ENCODE assay signal across 35 cellular contexts in genomic region chr6:8764733-8765132, GRCh38.
"Had no signal": no experiment of that assay in that cellular context is flagged by ENCODE, and none has a peak within 500 bp of the region (broad histone marks: within the 10 kb centered on the region; RNA-seq: fewer than 3 reads in every experiment).

No MANE protein-coding gene starts in this region.

- H3K36me3 ChIP-seq: MG63 had no signal

- H3K9me3 ChIP-seq: MG63 had no signal

- H3K4me3 ChIP-seq: MG63 had no signal

- DNase-seq: Karpas-422, Kasumi-1, KBM-7, KG1, MG63, MM.1S, MV-4-11, NCI-H1048, NCI-H1092, NCI-H1092 treated with DMSO at 0.1 percent for 48 hours, NCI-H1105, NCI-H1105 treated with DMSO at 0.1 percent for 48 hours, NCI-H1417, NCI-H1417 treated with DMSO at 0.1 percent for 48 hours, NCI-H1436, NCI-H1436 treated with DMSO at 0.1 percent for 48 hours, NCI-H146, NCI-H1694, NCI-H1694 treated with DMSO at 0.1 percent for 48 hours, NCI-H187, NCI-H187 treated with DMSO at 0.1 percent for 48 hours, NCI-H1930, NCI-H2029, NCI-H2029 treated with DMSO at 0.1 percent for 48 hours, NCI-H2081, NCI-H2081 treated with DMSO at 0.1 percent for 48 hours, NCI-H2107, NCI-H2171, NCI-H2171 treated with DMSO at 0.1 percent for 48 hours, NCI-H2227 treated with DMSO at 0.1 percent for 48 hours, NCI-H226, NCI-H345, NCI-H446, NCI-H446 treated with DMSO at 0.1 percent for 48 hours had no signal

- H3K27me3 ChIP-seq: MG63 had no signal

- H3K27ac ChIP-seq: KMS-11 had no signal
